In genomic region chr12:68113644-68114043, GRCh38 we compare ENCODE assay signal across 10 cellular contexts. TPM values are rescaled to one million over a fixed set of nuclear protein-coding genes. Genes with fewer than 3 reads are reported as not detected.
A peak's percentile ranks its signal among the peaks of the same experiment; 100 is the strongest.
DNase-seq lines count a peak whose midpoint lies in the region; ATAC-seq, FAIRE-seq and TF ChIP-seq lines count a peak whose summit lies in the region.
"Had no signal": no experiment of that assay in that cellular context is flagged by ENCODE, and none has a peak within 500 bp of the region (broad histone marks: within the 10 kb centered on the region; RNA-seq: fewer than 3 reads in every experiment).

No MANE protein-coding gene starts in this region.

- H3K4me2 ChIP-seq in HepG2 (ENCODE audit: low read depth, low read length) = no peak overlapping the region

- no peak for TF ChIP-seq POLR2A in HepG2 (IDR thresholded peaks at IDR 0.05; ENCODE audit: insufficient read depth in 1 of 2, low read depth in 2 of 2, low read length in 2 of 2)
- no peak for TF ChIP-seq POLR2A in right lobe of liver (IDR thresholded peaks at IDR 0.05)

- H3K36me3 ChIP-seq in HepG2 (replicated peaks in 1 of 2; ENCODE audit: control insufficient read depth in 1 of 2, insufficient read depth in 2 of 2, low read length in 2 of 2) (no peaks in the 10 kb centered on the region), right lobe of liver (no peaks in the 10 kb centered on the region), upper lobe of right lung (no peaks in the 10 kb centered on the region)

- TF ChIP-seq RAD21 in HepG2 (CRISPR knock-in tag; IDR thresholded peaks at IDR 0.05) = no peak

- no peak for FAIRE-seq in HepG2 (lab: Jason Lieb, UNC)

- TF ChIP-seq EP300 in HepG2 (IDR thresholded peaks at IDR 0.05; ENCODE audit: low read depth in 2 of 2, low read length in 2 of 2) = no peak
- TF ChIP-seq EP300 in HepG2 (CRISPR knock-in tag; IDR thresholded peaks at IDR 0.05; ENCODE audit: borderline replicate concordance) = no peak

- DNase-seq in HepG2 (ENCODE audit: low spot score) = no peak
- DNase-seq in right lobe of liver = no peak
- DNase-seq in activated CD4-positive, alpha-beta T cell treated with anti-CD3 and anti-CD28 coated beads for 48 hours = peak; percentile 70
- DNase-seq in germinal center (ENCODE audit: low spot score) = peak; percentile 22
- DNase-seq in upper lobe of right lung = no peak
- no peak for DNase-seq in cerebellar cortex (ENCODE audit: low spot score)
- DNase-seq in NCI-H345 (lab: John Stamatoyannopoulos, UW) = no peak
- DNase-seq: naive B cell had no signal

- ATAC-seq in HepG2 (peak; percentile 52), right lobe of liver (no peak), upper lobe of right lung (no peak), HG02763 (IDR thresholded peaks at IDR 0.05; ENCODE audit: unreplicated experiment) (no peak)
- ATAC-seq: body of pancreas had no signal

- H3K9ac ChIP-seq in HepG2 (ENCODE audit: insufficient read depth, low read depth, low read length) = no peak overlapping the region

- intact Hi-C loops in HepG2 (cut with micrococcal nuclease; ENCODE audit: unreplicated experiment) (no loop called here), right lobe of liver (cut with DNase I) (no loop called here), upper lobe of right lung (cut with DNase I) (no loop called here)

- TF ChIP-seq CTCF in HepG2 (CRISPR knock-in tag; IDR thresholded peaks at IDR 0.05) = peak; percentile 29; the same call in 1 of the 2 replicates
- TF ChIP-seq CTCF in right lobe of liver (IDR thresholded peaks at IDR 0.05) = peak in 2 of 4 donors; percentile 17 to 21
- TF ChIP-seq CTCF in upper lobe of right lung (IDR thresholded peaks at IDR 0.05) = peak; percentile 30

- no peaks in the 10 kb centered on the region for H4K20me1 ChIP-seq in HepG2 (ENCODE audit: insufficient read depth, low read length)

- no peaks in the 10 kb centered on the region for H3K79me2 ChIP-seq in HepG2 (ENCODE audit: insufficient read depth, low read length)

- in situ Hi-C loops in HepG2 (cut with HindIII; ENCODE audit: extremely low pct_ligation_motif_present, low pct_unique_long_range_greater_than_20kb) = no loop called here

- no TSS peak for BruUV-seq in HepG2 (replicated peaks; lab: Mats Ljungman, UMichigan)

- H3K27me3 ChIP-seq in HepG2 (ENCODE audit: control insufficient read depth in 1 of 2, insufficient read depth in 2 of 2, low read length in 2 of 2) (no peaks in the 10 kb centered on the region), right lobe of liver (no peaks in the 10 kb centered on the region), upper lobe of right lung (no peaks in the 10 kb centered on the region)
- H3K27me3 ChIP-seq: body of pancreas had no signal

- H2AFZ ChIP-seq in HepG2 (ENCODE audit: low read length) = no peak overlapping the region

- CTCF ChIA-PET in HepG2 (lab: Yijun Ruan, JAX; ENCODE audit: low intra/inter-chr PET ratio, low total read pairs) = no interaction called here

- WGBS in HepG2 (ENCODE audit: low lambda C conversion rate) = 0% methylated on average over 1 of the region's 1 CpG
- 0% methylated on average over 1 of the region's 1 CpG for WGBS in right lobe of liver (ENCODE audit: insufficient coverage, low coverage, low lambda C conversion rate, missing lambda C conversion rate)

- H3K9me3 ChIP-seq in HepG2 (ENCODE audit: low read length) = no peaks in the 10 kb centered on the region
- no peaks in the 10 kb centered on the region for H3K9me3 ChIP-seq in right lobe of liver
- H3K9me3 ChIP-seq in upper lobe of right lung = no peaks in the 10 kb centered on the region
- H3K9me3 ChIP-seq: body of pancreas had no signal

- H3K4me3 ChIP-seq in HepG2 (replicated peaks in 1 of 3; ENCODE audit: insufficient read depth in 1 of 3, low read depth in 2 of 3, low read length in 3 of 3) (no peak overlapping the region), right lobe of liver (no peak overlapping the region), upper lobe of right lung (no peak overlapping the region)
- H3K4me3 ChIP-seq: body of pancreas had no signal

- H3K4me1 ChIP-seq in HepG2 (ENCODE audit: insufficient read depth, low read length) (no peaks in the 10 kb centered on the region), right lobe of liver (no peaks in the 10 kb centered on the region), upper lobe of right lung (no peaks in the 10 kb centered on the region)

- H3K27ac ChIP-seq in HepG2 (ENCODE audit: extremely low read length, insufficient read depth, low read length) (no peak overlapping the region), right lobe of liver (no peak overlapping the region), upper lobe of right lung (no peak overlapping the region)
- H3K27ac ChIP-seq: body of pancreas had no signal

- POLR2A ChIA-PET in HepG2 (lab: Yijun Ruan, JAX) = no interaction called here

TF ChIP-seq in HepG2, 621 proteins besides CTCF, POLR2A, EP300 and RAD21 (continues in another document):
- no peak for TF ChIP-seq FOXP4 (CRISPR knock-in tag; IDR thresholded peaks at IDR 0.05)
- no peak for TF ChIP-seq MBNL3 (CRISPR knock-in tag; conservative IDR thresholded peaks at IDR 0.05)
- TF ChIP-seq ATF2 (CRISPR knock-in tag; IDR thresholded peaks at IDR 0.05) = no peak
- no peak for TF ChIP-seq ADNP (CRISPR knock-in tag; IDR thresholded peaks at IDR 0.05)
- TF ChIP-seq KDM6A (CRISPR knock-in tag; IDR thresholded peaks at IDR 0.05; ENCODE audit: low read depth) = no peak
- TF ChIP-seq PITX1 (CRISPR knock-in tag; IDR thresholded peaks at IDR 0.05) = no peak

RNA-seq across cellular contexts. Expression of gene IFNG, which starts 45.9 kb away (rescaled TPM):
- total RNA-seq in HepG2 (2016; rRNA removed; fragmentation: Illumina TruSeq; extraction: Trizol) (not detected in 2 replicates), right lobe of liver (under 1 TPM in 1 of 6 experiments, not detected in 5; 0.18 TPM), upper lobe of right lung (not detected)
- total RNA-seq in HepG2 (2016; cell fraction: cytosol; rRNA removed; fragmentation: Illumina TruSeq; extraction: Trizol; ENCODE audit: low read depth) = not detected in 2 replicates
- total RNA-seq in HepG2 (2016; cell fraction: insoluble cytoplasmic fraction; rRNA removed; fragmentation: Illumina TruSeq; extraction: Trizol) = not detected in 2 replicates
- not detected in 2 replicates for total RNA-seq in HepG2 (2016; cell fraction: membrane; rRNA removed; fragmentation: Illumina TruSeq; extraction: Trizol)
- total RNA-seq in HepG2 (2016; cell fraction: nucleus; rRNA removed; fragmentation: Illumina TruSeq; extraction: Trizol) = not detected in 2 replicates
- not detected in 2 replicates for polyA plus RNA-seq in HepG2 (2011; rRNA removed)
- not detected in 2 replicates for polyA plus RNA-seq in HepG2 (2011; cell fraction: cytosol; rRNA removed)
- polyA plus RNA-seq in HepG2 (2011; cell fraction: nucleus; rRNA removed) = not detected in 2 replicates
- not detected in 2 replicates for polyA plus RNA-seq in HepG2 (2012)
- polyA plus RNA-seq in HepG2 (2016; cell fraction: cytosol; fragmentation: Illumina TruSeq; extraction: Trizol; ENCODE audit: low read depth) = not detected in 2 replicates
- polyA plus RNA-seq in HepG2 (2016; cell fraction: insoluble cytoplasmic fraction; fragmentation: Illumina TruSeq; extraction: Trizol; ENCODE audit: low read depth) = not detected in 2 replicates
- polyA plus RNA-seq in HepG2 (2016; cell fraction: membrane; fragmentation: Illumina TruSeq; extraction: Trizol; ENCODE audit: low read depth) = not detected in 2 replicates
- polyA plus RNA-seq in HepG2 (2016; cell fraction: nucleus; fragmentation: Illumina TruSeq; extraction: Trizol; ENCODE audit: insufficient read depth, low read depth) = not detected in 2 replicates
- not detected in 2 replicates for polyA minus RNA-seq in HepG2 (2011; rRNA and poly(A)+ RNA removed; ENCODE audit: low replicate concordance)
- polyA minus RNA-seq in HepG2 (2011; cell fraction: cytosol; rRNA and poly(A)+ RNA removed) = not detected in 2 replicates
- not detected in 2 replicates for polyA minus RNA-seq in HepG2 (2011; cell fraction: nucleus; rRNA and poly(A)+ RNA removed)
- total RNA-seq: body of pancreas had no signal

Comparison
In these comparisons a context has a peak if more than half of its experiments do, and no peak if none do; other contexts are left out.
1. DNase-seq: peak in activated CD4-positive, alpha-beta T cell treated with anti-CD3 and anti-CD28 coated beads for 48 hours (single experiment) and germinal center (single experiment); none in HepG2 (single experiment), right lobe of liver (0 of 3), upper lobe of right lung (single experiment), cerebellar cortex (single experiment) and NCI-H345 (single experiment).